In genomic region chr3:147409143-147410121, GRCh38 we compare ENCODE assay signal across 10 cellular contexts. TPM values are rescaled to one million over a fixed set of nuclear protein-coding genes. Genes with fewer than 3 reads are reported as not detected.
DNase-seq lines count a peak whose midpoint lies in the region; ATAC-seq and TF ChIP-seq lines count a peak whose summit lies in the region.
"Had no signal": no experiment of that assay in that cellular context is flagged by ENCODE, and none has a peak within 500 bp of the region (broad histone marks: within the 10 kb centered on the region; RNA-seq: fewer than 3 reads in every experiment).

TSS of gene ZIC1 (plus strand) at chr3:147409365. CDS start at chr3:147410113, 748 bp downstream.

- H3K4me3 ChIP-seq in fibroblast of lung (replicated peaks in 1 of 4; ENCODE audit: control extremely low read depth in 1 of 4, insufficient read depth in 1 of 4, low read depth in 3 of 4, low read length in 4 of 4) = no peak within 1 kb of the TSS
- H3K4me3 ChIP-seq in psoas muscle = peak within 1 kb of the TSS; percentile 75

- intact Hi-C loops in psoas muscle (cut with DNase I) = loop anchor here in 1 of 2 donors (5.0 to 10.0 kb wide), 3 partner anchors 55 to 668 kb away; no protein-coding TSS in a partner anchor

- H3K36me3 ChIP-seq in fibroblast of lung (ENCODE audit: control insufficient read depth, insufficient read depth, low read length) (no peaks in the 10 kb centered on the region), psoas muscle (ENCODE audit: insufficient read depth in 1 of 2, low read depth in 1 of 2) (no peaks in the 10 kb centered on the region)
- H3K36me3 ChIP-seq: adrenal gland had no signal

- ATAC-seq in psoas muscle (peak; percentile 82 to 89 (median 88)), HG02938 (IDR thresholded peaks at IDR 0.05; ENCODE audit: unreplicated experiment) (no peak), GM21576 (IDR thresholded peaks at IDR 0.05; ENCODE audit: unreplicated experiment) (no peak)

- H3K9me3 ChIP-seq in fibroblast of lung (ENCODE audit: control insufficient read depth, insufficient read depth, low read depth, low read length) = no peaks in the 10 kb centered on the region
- H3K9me3 ChIP-seq in psoas muscle = no peaks in the 10 kb centered on the region
- H3K9me3 ChIP-seq: adrenal gland had no signal

- H3K9ac ChIP-seq in fibroblast of lung (ENCODE audit: insufficient read depth, low read length) = no peak within 1 kb of the TSS

- H3K4me1 ChIP-seq in fibroblast of lung (ENCODE audit: control insufficient read depth, extremely low read depth, insufficient read depth, low read length) (peaks cover 4% of the 10 kb centered on the region), psoas muscle (peaks cover 10% of the 10 kb centered on the region)

- WGBS in psoas muscle, 3 donors = 2 to 3% (median 3%) methylated on average over 46 to 80 of the region's 80 CpGs

- H4K20me1 ChIP-seq in fibroblast of lung (ENCODE audit: control insufficient read depth, extremely low read depth, insufficient read depth, low read length) = peaks cover 2% of the 10 kb centered on the region

- H3K4me2 ChIP-seq in fibroblast of lung (ENCODE audit: extremely low read depth, insufficient read depth, low read length) = peak within 1 kb of the TSS; percentile 13

- peak; percentile 86 for DNase-seq in Daoy (ENCODE audit: low read depth)
- peak in 1 of 2 donors; percentile 71 for DNase-seq in fibroblast of lung (ENCODE audit: low read depth in 2 of 2)
- DNase-seq in psoas muscle = peak in 1 of 2 donors; percentile 69
- no peak for DNase-seq in NCI-H1436 (lab: John Stamatoyannopoulos, UW)
- no peak for DNase-seq in NCI-H446 (lab: John Stamatoyannopoulos, UW)
- DNase-seq: adrenal gland, NCI-H1417 treated with DMSO at 0.1 percent for 48 hours had no signal

- no peak within 1 kb of the TSS for H3K27ac ChIP-seq in fibroblast of lung (ENCODE audit: insufficient read depth, low read length)
- H3K27ac ChIP-seq in psoas muscle = peak within 1 kb of the TSS; percentile 73
- H3K27ac ChIP-seq: adrenal gland had no signal

- H3K27me3 ChIP-seq in fibroblast of lung (ENCODE audit: control insufficient read depth, insufficient read depth, low read length) = peaks cover 97% of the 10 kb centered on the region
- peaks cover 0 to 78% (median 10%) of the 10 kb centered on the region in 3 donors for H3K27me3 ChIP-seq in psoas muscle (ENCODE audit: insufficient read depth in 3 of 3, low read length in 2 of 3)

- no peaks in the 10 kb centered on the region for H3K79me2 ChIP-seq in fibroblast of lung (ENCODE audit: control insufficient read depth, insufficient read depth, low read length)

- H2AFZ ChIP-seq in fibroblast of lung (ENCODE audit: low read length) = no peak within 1 kb of the TSS

- TF ChIP-seq CTCF in fibroblast of lung (conservative IDR thresholded peaks at IDR 0.05 in 1 of 2, IDR thresholded peaks at IDR 0.05 in 1 of 2; ENCODE audit: low read depth in 1 of 2, low read length in 2 of 2) = no peak
- TF ChIP-seq CTCF in psoas muscle (IDR thresholded peaks at IDR 0.05) = no peak

TF ChIP-seq in PFSK-1, 5 proteins besides CTCF, POLR2A, EP300 and RAD21:
- TF ChIP-seq SIN3A (IDR thresholded peaks at IDR 0.05; ENCODE audit: borderline replicate concordance, insufficient read depth, low read length) = no peak; the same call in 1 of the 2 replicates
- peak; percentile 97 for TF ChIP-seq POLR2AphosphoS5 (IDR thresholded peaks at IDR 0.05; ENCODE audit: low read depth, low read length)
- TF ChIP-seq TAF1 (IDR thresholded peaks at IDR 0.05; ENCODE audit: borderline replicate concordance, insufficient read depth, low read length) = peak; percentile 95
- TF ChIP-seq REST (IDR thresholded peaks at IDR 0.05; ENCODE audit: insufficient read depth in 1 of 2, low read depth in 2 of 2, low read length in 2 of 2) = no peak
TF ChIP-seq in PFSK-1: peak in this region for 2.

RNA-seq across cellular contexts. Expression of gene ZIC1, which starts in this region (rescaled TPM):
- 10.3 and 19.5 TPM in 2 replicates for total RNA-seq in Daoy (2014; rRNA removed; shearing (Covaris generic))
- polyA plus RNA-seq in PFSK-1 (2012; ENCODE audit: insufficient read length, low read depth) = 25.9 TPM
- total RNA-seq in fibroblast of lung (0.26 TPM in 1 of 2 replicates, not detected in the other), psoas muscle (1 to 10 TPM; 3.5 to 7.3 (median 5.1) TPM)
- polyA plus RNA-seq in fibroblast of lung (0.11 and 0.46 TPM in 2 replicates), psoas muscle (10 to 100 TPM in 1 of 3 donors, 1 to 10 TPM in 2; 2.3 to 10.2 (median 3.5) TPM)
- 0.08 TPM in 1 of 2 replicates, not detected in the other for polyA plus RNA-seq in fibroblast of lung (2012)
- not detected in 2 replicates for polyA minus RNA-seq in fibroblast of lung (ENCODE audit: low replicate concordance)

Comparison
In these comparisons a context has a peak if more than half of its experiments do, and no peak if none do; other contexts are left out.
1. ATAC-seq: peak in psoas muscle (4 of 4); none in HG02938 (single experiment) and GM21576 (single experiment).